In the genomic region with DNA sequence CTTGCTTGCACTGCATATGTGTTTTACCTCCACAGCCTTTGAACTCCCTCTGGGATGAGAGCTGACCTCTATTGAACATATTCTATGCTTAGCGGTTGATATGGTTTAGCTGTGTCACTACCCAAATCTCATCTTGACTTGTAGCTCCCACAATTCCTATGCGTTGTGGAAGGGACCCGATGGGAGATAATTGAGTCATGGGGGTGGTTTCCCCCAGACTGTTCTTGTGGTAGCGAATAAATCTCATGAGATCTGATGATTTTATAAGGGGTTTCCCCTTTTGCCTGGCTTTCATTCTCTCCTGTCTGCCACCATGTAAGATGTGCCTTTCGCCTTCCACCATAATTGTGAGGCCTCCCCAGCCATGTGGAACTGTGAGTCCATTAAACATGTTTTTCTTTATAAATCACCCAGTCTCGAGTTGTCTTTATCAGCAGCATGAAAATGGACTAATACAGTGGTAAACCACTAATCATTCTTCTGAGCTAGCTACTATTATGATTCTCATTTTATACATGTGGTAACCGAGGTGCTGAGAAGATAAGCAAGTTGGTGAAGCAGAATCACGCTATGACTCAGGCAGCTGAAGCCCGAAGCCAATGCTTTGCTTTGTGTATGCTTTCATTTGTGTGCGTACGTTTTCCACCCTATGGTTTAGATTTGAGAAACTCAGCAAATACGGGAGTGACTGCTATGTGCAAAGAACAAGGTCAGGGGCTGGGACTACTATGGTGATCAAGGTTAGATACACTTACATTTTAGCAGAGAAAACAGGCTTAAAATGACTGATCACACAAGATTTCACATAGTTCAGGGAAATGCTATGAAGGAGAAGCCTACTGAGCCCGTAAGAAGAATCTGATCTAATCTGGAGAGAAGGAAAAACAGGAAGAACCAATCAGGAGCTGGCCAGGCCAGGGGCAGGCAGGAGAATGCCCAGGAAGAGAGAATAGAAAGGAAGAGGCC, we compare ENCODE assay signal across 7 cellular contexts.
DNase-seq lines count a peak whose midpoint lies in the region; ATAC-seq and TF ChIP-seq lines count a peak whose summit lies in the region.

No MANE protein-coding gene starts in this region.

- TF ChIP-seq POLR2A in uterus (IDR thresholded peaks at IDR 0.05) = no peak

- H3K27me3 ChIP-seq in mucosa of stomach (ENCODE audit: control insufficient read depth, insufficient read depth, low read length) = no peaks in the 10 kb centered on the region
- no peaks in the 10 kb centered on the region for H3K27me3 ChIP-seq in uterus

- in situ Hi-C loops in ACHN (cut with HindIII; ENCODE audit: low pct_ligation_motif_present, low pct_unique_long_range_greater_than_20kb, low sequenced_read_pairs) = no loop called here

- TF ChIP-seq CTCF in uterus (IDR thresholded peaks at IDR 0.05) = no peak

- ATAC-seq in GM19463 (IDR thresholded peaks at IDR 0.05; ENCODE audit: unreplicated experiment) (peak; percentile 97), HG03175 (IDR thresholded peaks at IDR 0.05; ENCODE audit: unreplicated experiment) (peak; percentile 99)

- H3K4me3 ChIP-seq in mucosa of stomach (ENCODE audit: low read length) (no peak overlapping the region), uterus (no peak overlapping the region)

- peak; percentile 73 to 76 for DNase-seq in activated T-cell treated with anti-CD3 and anti-CD28 coated beads, Interleukin-2, amount 50 U/mL, for 48 hours
- DNase-seq in NCI-H1694 treated with DMSO at 0.1 percent for 48 hours (lab: John Stamatoyannopoulos, UW) = no peak
- DNase-seq in uterus = no peak
- no peak for DNase-seq in ACHN

- H3K9me3 ChIP-seq in mucosa of stomach (ENCODE audit: control insufficient read depth, low read length) (no peaks in the 10 kb centered on the region), uterus (no peaks in the 10 kb centered on the region)

- intact Hi-C loops in uterus (cut with DNase I; ENCODE audit: low total_unique reads) = no loop called here

- peak overlapping the region; percentile 23 for H3K9ac ChIP-seq in mucosa of stomach (ENCODE audit: low read length)

- no peaks in the 10 kb centered on the region for H3K36me3 ChIP-seq in mucosa of stomach (ENCODE audit: control insufficient read depth, insufficient read depth, low read length)
- H3K36me3 ChIP-seq in uterus = no peaks in the 10 kb centered on the region

- H3K4me1 ChIP-seq in mucosa of stomach (ENCODE audit: control insufficient read depth, insufficient read depth, low read length) = peaks cover 8% of the 10 kb centered on the region
- H3K4me1 ChIP-seq in uterus = no peaks in the 10 kb centered on the region

- no peak overlapping the region for H3K27ac ChIP-seq in uterus

Comparison
In these comparisons a context has a peak if more than half of its experiments do, and no peak if none do; other contexts are left out.
1. DNase-seq: peak in activated T-cell treated with anti-CD3 and anti-CD28 coated beads, Interleukin-2, amount 50 U/mL, for 48 hours (2 of 2); none in NCI-H1694 treated with DMSO at 0.1 percent for 48 hours (single experiment), uterus (0 of 2) and ACHN (single experiment).